9 cellular contexts compared by ENCODE assay signal in the genomic region with DNA sequence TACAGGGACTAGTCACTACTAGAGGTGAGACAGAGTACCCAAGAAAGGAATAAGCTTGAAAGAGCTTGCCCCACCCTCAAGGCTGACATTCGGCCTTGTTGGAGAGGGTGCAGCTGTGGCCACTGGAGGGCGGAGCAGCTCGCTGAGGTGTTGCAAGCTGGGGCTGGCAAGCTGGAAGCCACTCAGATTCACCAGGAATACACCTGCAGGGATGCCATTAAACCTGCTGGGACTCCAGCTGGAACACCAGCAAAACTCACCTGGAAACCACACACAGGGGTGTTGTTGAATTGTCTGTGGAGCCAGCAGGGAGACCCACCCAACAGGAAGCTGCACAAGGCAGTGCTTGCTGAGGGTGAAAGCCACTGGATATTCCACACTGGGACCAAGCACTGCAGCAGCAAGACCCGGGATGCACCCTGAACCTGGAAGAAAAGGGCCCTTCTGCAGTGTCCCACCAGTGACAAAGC. TPM values are rescaled to one million over a fixed set of nuclear protein-coding genes. Genes with fewer than 3 reads are reported as not detected.
DNase-seq lines count a peak whose midpoint lies in the region; ATAC-seq, FAIRE-seq and TF ChIP-seq lines count a peak whose summit lies in the region.
"Had no signal": no experiment of that assay in that cellular context is flagged by ENCODE, and none has a peak within 500 bp of the region (broad histone marks: within the 10 kb centered on the region; RNA-seq: fewer than 3 reads in every experiment).

No MANE protein-coding gene starts in this region.

- H3K27ac ChIP-seq in mammary epithelial cell (ENCODE audit: insufficient read depth, low read depth, low read length) (no peak overlapping the region), pancreas (peak overlapping the region in 2 of 4 donors; percentile 1 to 24)
- H3K27ac ChIP-seq: skin epidermis had no signal

- H3K4me1 ChIP-seq in mammary epithelial cell (ENCODE audit: insufficient read depth, low read length) (peaks cover 27% of the 10 kb centered on the region), pancreas (peaks cover 9 to 18% (median 13%) of the 10 kb centered on the region in 3 donors)

- no peaks in the 10 kb centered on the region for H3K27me3 ChIP-seq in mammary epithelial cell (ENCODE audit: insufficient read depth, low read length)
- no peaks in the 10 kb centered on the region for H3K27me3 ChIP-seq in pancreas

- FAIRE-seq in pancreas (lab: Jason Lieb, UNC), result no peak

- H3K36me3 ChIP-seq in mammary epithelial cell (ENCODE audit: insufficient read depth, low read length) (no peaks in the 10 kb centered on the region), pancreas (no peaks in the 10 kb centered on the region)

- no TSS peak for BruUV-seq in mammary epithelial cell (replicated peaks; lab: Mats Ljungman, UMichigan)

- H3K9me3 ChIP-seq in mammary epithelial cell (replicated peaks; ENCODE audit: insufficient read depth, low read length) (no peaks in the 10 kb centered on the region), pancreas (no peaks in the 10 kb centered on the region)

- peak; percentile 63 for DNase-seq in COLO668 (lab: John Stamatoyannopoulos, UW; ENCODE audit: unreplicated experiment)
- DNase-seq in NCI-H460 (ENCODE audit: extremely low read depth, low read depth), result peak; percentile 44
- DNase-seq in mammary epithelial cell, result peak; percentile 62
- peak; percentile 58 to 86 (median 77) for DNase-seq in pancreas
- no peak for DNase-seq in central memory CD4-positive, alpha-beta T cell
- no peak for DNase-seq in cerebellar nuclear complex (lab: John Stamatoyannopoulos, UW)

- CTCF ChIA-PET in mammary epithelial cell (lab: Charles Lee; ENCODE audit: low non-redundant PET), result interaction anchor here (0.7 to 1.1 kb wide), 2 partner anchors 16 to 219 kb away, joined by 3 read pairs; no protein-coding TSS in a partner anchor

- H3K79me2 ChIP-seq in mammary epithelial cell (ENCODE audit: insufficient read depth, low read length), result no peaks in the 10 kb centered on the region

- no peak overlapping the region for H3K9ac ChIP-seq in mammary epithelial cell (ENCODE audit: insufficient read depth, low read length)

- H4K20me1 ChIP-seq in mammary epithelial cell (ENCODE audit: insufficient read depth, low read length), result no peaks in the 10 kb centered on the region

- H3K4me2 ChIP-seq in mammary epithelial cell (ENCODE audit: insufficient read depth, low read depth, low read length), result no peak overlapping the region

- TF ChIP-seq CTCF in mammary epithelial cell (conservative IDR thresholded peaks at IDR 0.05 in 1 of 2, IDR thresholded peaks at IDR 0.05 in 1 of 2; ENCODE audit: extremely low read depth in 1 of 2, insufficient read depth in 1 of 2, low read depth in 1 of 2, low read length in 2 of 2) (peak; percentile 59 to 81), pancreas (IDR thresholded peaks at IDR 0.05) (peak; percentile 51 to 57 (median 52))

- intact Hi-C loops in mammary epithelial cell (cut with micrococcal nuclease) (loop anchor here (1.0 to 5.0 kb wide), 2 partner anchors 176 to 220 kb away; a partner anchor contains a TSS), pancreas (cut with DNase I) (no loop called here)

- H3K4me3 ChIP-seq in mammary epithelial cell (replicated peaks in 1 of 3; ENCODE audit: insufficient read depth in 1 of 3, low read depth in 2 of 3, low read length in 3 of 3) (no peak overlapping the region), pancreas (no peak overlapping the region)
- H3K4me3 ChIP-seq: skin epidermis had no signal

- peak; percentile 43 for ATAC-seq in GM18519 (IDR thresholded peaks at IDR 0.05; ENCODE audit: low FRiP score, unreplicated experiment)
- peak; percentile 42 for ATAC-seq in HG03103 (IDR thresholded peaks at IDR 0.05; ENCODE audit: low read depth, unreplicated experiment)
- peak; percentile 75 to 86 (median 82) for ATAC-seq in pancreas

- in situ Hi-C loops in mammary epithelial cell (cut with MboI; ENCODE audit: low sequenced_read_pairs in 2 of 2), result loop anchor here in 1 of 2 donors (5.0 kb wide), 1 partner anchor 506 kb away; no protein-coding TSS in a partner anchor

- H2AFZ ChIP-seq in mammary epithelial cell (ENCODE audit: low read depth, low read length), result no peak overlapping the region

- WGBS in mammary epithelial cell (ENCODE audit: low coverage, missing lambda C conversion rate), result 17% methylated on average over 3 of the region's 4 CpGs
- WGBS in pancreas, 2 donors, result 17 to 19% methylated on average over 4 of the region's 4 CpGs

- dilution Hi-C loops in mammary epithelial cell (cut with HindIII; ENCODE audit: low sequenced_read_pairs), result no loop called here

RNA-seq across cellular contexts. Expression of a gene that starts 26.1 kb away (rescaled TPM):
- total RNA-seq in NCI-H460 (2014; rRNA removed; shearing (Covaris generic)), result 22.0 and 23.0 TPM in 2 replicates
- 12.9 and 31.2 TPM in 2 replicates for polyA plus RNA-seq in NCI-H460 (2014; cell fraction: nucleus; rRNA removed)
- total RNA-seq in mammary epithelial cell, result 10 to 100 TPM; 16.4 to 19.5 TPM
- polyA plus RNA-seq in mammary epithelial cell, result 8.0 TPM
- 6.3 TPM for polyA minus RNA-seq in mammary epithelial cell
- 10 to 100 TPM in 3 of 6 donors, 1 to 10 TPM in 3; 8.9 to 13.5 (median 10.3) TPM for total RNA-seq in pancreas
- 1 to 10 TPM; 5.0 to 8.1 TPM for polyA plus RNA-seq in pancreas

RNA-seq across cellular contexts. Expression of a gene that starts 42.2 kb away (rescaled TPM):
- total RNA-seq in NCI-H460 (2014; rRNA removed; shearing (Covaris generic)), result 16.0 and 20.9 TPM in 2 replicates
- 6.9 and 10.3 TPM in 2 replicates for polyA plus RNA-seq in NCI-H460 (2014; cell fraction: nucleus; rRNA removed)
- total RNA-seq in mammary epithelial cell (10 to 100 TPM in 1 of 2 donors, 1 to 10 TPM in 1; 2.0 to 12.3 TPM), pancreas (under 1 TPM; 0.38 to 0.83 (median 0.65) TPM)
- polyA plus RNA-seq in mammary epithelial cell (6.5 TPM), pancreas (under 1 TPM; 0.27 to 0.49 TPM)
- polyA minus RNA-seq in mammary epithelial cell, result 13.1 TPM

Comparison
In these comparisons a context has a peak if more than half of its experiments do, and no peak if none do; other contexts are left out.
1. DNase-seq: peak in COLO668 (single experiment), NCI-H460 (single experiment), mammary epithelial cell (single experiment) and pancreas (6 of 6); none in central memory CD4-positive, alpha-beta T cell (single experiment) and cerebellar nuclear complex (0 of 2).
2. Peak in every context shown above with its lines, with median percentiles within 50 percentile points of each other: ATAC-seq.